ENCODE assay signal across 1 cellular context in the genomic region with DNA sequence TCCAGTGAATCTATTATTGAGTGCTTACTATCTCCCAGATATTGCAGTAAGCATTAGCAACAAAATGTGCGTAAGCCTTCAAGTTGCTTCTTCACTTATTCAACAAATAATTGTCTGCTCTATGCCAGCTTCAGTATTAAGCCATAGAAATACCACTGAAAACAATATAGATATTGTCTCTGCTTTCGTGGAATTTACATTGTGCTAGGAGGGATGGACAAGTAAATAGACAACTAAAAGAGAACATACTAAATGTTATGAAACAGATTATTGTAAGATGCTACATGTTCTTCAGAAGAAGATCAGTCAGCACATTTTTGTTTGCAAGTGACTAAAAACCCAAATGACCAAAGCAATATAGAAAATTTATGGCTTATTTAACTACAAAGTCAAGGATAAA.
TF ChIP-seq lines count a peak whose summit lies in the region.

No MANE protein-coding gene starts in this region.

TF ChIP-seq in SK-N-SH treated with all-trans-retinoic acid at 6 μM for 48 hours, 23 proteins besides CTCF, POLR2A, EP300 and RAD21 (continued from another document):
- TF ChIP-seq, protein P1, sequence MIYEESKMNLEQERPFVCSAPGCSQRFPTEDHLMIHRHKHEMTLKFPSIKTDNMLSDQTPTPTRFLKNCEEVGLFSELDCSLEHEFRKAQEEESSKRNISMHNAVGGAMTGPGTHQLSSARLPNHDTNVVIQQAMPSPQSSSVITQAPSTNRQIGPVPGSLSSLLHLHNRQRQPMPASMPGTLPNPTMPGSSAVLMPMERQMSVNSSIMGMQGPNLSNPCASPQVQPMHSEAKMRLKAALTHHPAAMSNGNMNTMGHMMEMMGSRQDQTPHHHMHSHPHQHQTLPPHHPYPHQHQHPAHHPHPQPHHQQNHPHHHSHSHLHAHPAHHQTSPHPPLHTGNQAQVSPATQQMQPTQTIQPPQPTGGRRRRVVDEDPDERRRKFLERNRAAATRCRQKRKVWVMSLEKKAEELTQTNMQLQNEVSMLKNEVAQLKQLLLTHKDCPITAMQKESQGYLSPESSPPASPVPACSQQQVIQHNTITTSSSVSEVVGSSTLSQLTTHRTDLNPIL (CRISPR knock-in tag; IDR thresholded peaks at IDR 0.05; ENCODE audit: low read depth): no peak
- no peak for TF ChIP-seq SNAI2 (CRISPR knock-in tag; IDR thresholded peaks at IDR 0.05)
- TF ChIP-seq ISL1 (CRISPR knock-in tag; IDR thresholded peaks at IDR 0.05): no peak
- no peak for TF ChIP-seq PPARA (CRISPR knock-in tag; IDR thresholded peaks at IDR 0.05; ENCODE audit: borderline replicate concordance)
- no peak for TF ChIP-seq ZFP3 (CRISPR knock-in tag; IDR thresholded peaks at IDR 0.05)
- TF ChIP-seq TCF4 (CRISPR knock-in tag; IDR thresholded peaks at IDR 0.05; ENCODE audit: borderline replicate concordance): no peak
TF ChIP-seq in SK-N-SH treated with all-trans-retinoic acid at 6 μM for 48 hours: peak in this region for 0.
